In the genomic region with DNA sequence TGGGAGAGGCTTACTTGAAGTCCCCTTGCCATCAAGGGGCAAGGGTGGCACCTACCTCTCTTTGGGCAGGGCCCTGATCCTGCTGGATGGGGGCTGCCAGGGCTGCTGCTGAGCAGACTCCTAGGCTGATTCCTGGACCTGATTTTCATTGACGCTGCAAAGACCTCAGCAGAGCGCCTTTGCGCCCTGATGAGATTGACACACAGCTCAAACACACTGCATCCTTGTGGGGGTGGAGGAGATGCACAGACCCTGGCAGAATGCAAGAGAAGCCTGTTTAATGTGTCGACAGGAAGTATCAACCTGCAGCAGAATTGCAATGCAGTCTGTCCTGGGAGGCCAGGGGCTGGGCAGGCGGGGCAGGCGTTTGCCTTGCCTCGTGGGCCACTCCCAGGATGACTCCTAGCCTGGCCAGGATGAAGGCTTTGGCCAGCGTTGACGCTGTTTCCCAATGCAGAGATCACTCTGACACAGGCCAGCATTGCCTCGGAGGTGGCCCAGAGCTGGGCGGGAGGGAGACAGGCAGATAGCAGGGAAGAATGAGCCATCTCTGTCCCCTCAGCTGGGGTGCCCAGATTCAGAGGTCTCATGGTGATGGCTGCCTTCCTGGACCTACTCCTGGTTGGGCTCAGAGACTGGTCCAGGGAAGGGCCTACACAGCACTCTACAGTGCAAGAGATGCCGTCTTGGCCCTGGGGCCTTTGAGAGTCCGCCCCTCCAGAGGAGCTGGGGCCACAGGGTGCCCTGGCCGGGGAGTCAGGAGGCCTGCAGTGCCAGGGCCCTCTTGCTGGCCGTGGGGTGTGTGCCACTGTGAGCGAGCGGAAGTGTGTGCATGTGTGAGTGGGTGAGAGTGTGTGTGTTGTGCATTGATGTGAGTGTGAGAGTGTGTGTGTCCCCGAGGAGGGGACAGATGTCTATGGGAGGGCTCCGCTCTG, we compare ENCODE assay signal across 20 cellular contexts.
DNase-seq lines count a peak whose midpoint lies in the region; ATAC-seq, FAIRE-seq and TF ChIP-seq lines count a peak whose summit lies in the region.
"Had no signal": no experiment of that assay in that cellular context is flagged by ENCODE, and none has a peak within 500 bp of the region (broad histone marks: within the 10 kb centered on the region; RNA-seq: fewer than 3 reads in every experiment).

No MANE protein-coding gene starts in this region.

- H3K36me3 ChIP-seq in left ventricle myocardium inferior = peaks cover 3% of the 10 kb centered on the region
- no peaks in the 10 kb centered on the region for H3K36me3 ChIP-seq in H1 (ENCODE audit: control insufficient read depth in 2 of 4, insufficient read depth in 4 of 4, low read length in 3 of 4)
- no peaks in the 10 kb centered on the region for H3K36me3 ChIP-seq in neuronal stem cell (replicated peaks in 1 of 2; ENCODE audit: control insufficient read depth in 2 of 2, insufficient read depth in 2 of 2, low read length in 2 of 2)
- H3K36me3 ChIP-seq in upper lobe of left lung = no peaks in the 10 kb centered on the region
- H3K36me3 ChIP-seq: right lobe of liver, thoracic aorta had no signal

- H2BK120ac ChIP-seq in H1 (replicated peaks; ENCODE audit: low read depth, low read length) (no peak overlapping the region), neuronal stem cell (ENCODE audit: low read depth, low read length) (no peak overlapping the region)

- H3K27me3 ChIP-seq in left ventricle myocardium inferior (ENCODE audit: low read depth) = peaks cover 11% of the 10 kb centered on the region
- H3K27me3 ChIP-seq in H1 (replicated peaks in 1 of 4; ENCODE audit: control insufficient read depth in 3 of 4, extremely low read depth in 1 of 4, insufficient read depth in 3 of 4, low read length in 3 of 4) = no peaks in the 10 kb centered on the region
- no peaks in the 10 kb centered on the region for H3K27me3 ChIP-seq in neuronal stem cell (ENCODE audit: control insufficient read depth in 3 of 3, insufficient read depth in 3 of 3, low read depth in 1 of 3, low read length in 3 of 3)
- H3K27me3 ChIP-seq in upper lobe of left lung = no peaks in the 10 kb centered on the region
- H3K27me3 ChIP-seq: right lobe of liver had no signal

- H3K27ac ChIP-seq in left ventricle myocardium inferior (replicated peaks) (no peak overlapping the region), H1 (ENCODE audit: low read depth, low read length) (no peak overlapping the region), neuronal stem cell (replicated peaks; ENCODE audit: low read length) (no peak overlapping the region), upper lobe of left lung (no peak overlapping the region)
- H3K27ac ChIP-seq: GM23248, right lobe of liver, thoracic aorta had no signal

- H2BK15ac ChIP-seq in H1 (ENCODE audit: low read length) = no peak overlapping the region
- H2BK15ac ChIP-seq in neuronal stem cell (ENCODE audit: low read length) = peak overlapping the region; percentile 75

- intact Hi-C loops in Right ventricle myocardium inferior (cut with DNase I) = no loop called here
- intact Hi-C loops in left ventricle myocardium inferior (cut with micrococcal nuclease) = no loop called here

- H3K4me1 ChIP-seq in left ventricle myocardium inferior (no peaks in the 10 kb centered on the region), H1 (replicated peaks in 1 of 4; ENCODE audit: control insufficient read depth in 3 of 4, insufficient read depth in 4 of 4, low read length in 3 of 4) (no peaks in the 10 kb centered on the region; a peak in 1 of 7 replicates), neuronal stem cell (ENCODE audit: control insufficient read depth in 2 of 2, insufficient read depth in 1 of 2, low read depth in 1 of 2, low read length in 2 of 2) (no peaks in the 10 kb centered on the region), upper lobe of left lung (no peaks in the 10 kb centered on the region)
- H3K4me1 ChIP-seq: right lobe of liver had no signal

- DNase-seq in Right ventricle myocardium inferior (ENCODE audit: missing footprints) (peak; percentile 68), left ventricle myocardium inferior (no peak), H1 (ENCODE audit: low read depth in 1 of 2, low spot score in 2 of 2) (peak in 1 of 2 experiments; percentile 27), neuronal stem cell (ENCODE audit: low spot score) (no peak), upper lobe of left lung (peak in 1 of 2 donors; percentile 12), hippocampal formation (lab: John Stamatoyannopoulos, UW) (no peak), NCI-H524 (lab: John Stamatoyannopoulos, UW) (no peak)
- DNase-seq: activated CD4-positive, alpha-beta T cell treated with anti-CD3 and anti-CD28 coated beads, Interleukin-2, amount 50 U/mL, for 48 hours; CD4-positive, alpha-beta T cell; GM23248; KBM-7; NCI-H187; NCI-H82; OCI-M1; T-helper 2 cell had no signal

- H2AFZ ChIP-seq in H1 (ENCODE audit: low read length) = no peak overlapping the region
- no peak overlapping the region for H2AFZ ChIP-seq in neuronal stem cell (ENCODE audit: low read length)
- H2AFZ ChIP-seq: GM23248 had no signal

- H3K18ac ChIP-seq in H1 (ENCODE audit: extremely low read depth, low read length) (no peak overlapping the region), neuronal stem cell (ENCODE audit: low read length) (peak overlapping the region; percentile 13)

- H3K4me2 ChIP-seq in H1 (ENCODE audit: insufficient read depth in 1 of 2, low read depth in 2 of 2, low read length in 2 of 2) (no peak overlapping the region), neuronal stem cell (ENCODE audit: insufficient read depth, low read length, poor library complexity, severe bottlenecking) (no peak overlapping the region)

- no peak overlapping the region for H3K14ac ChIP-seq in H1 (ENCODE audit: insufficient read length)
- peak overlapping the region; percentile 47 for H3K14ac ChIP-seq in neuronal stem cell (ENCODE audit: low read length)

- 90% methylated on average over 19 of the region's 19 CpGs; no CpG with 5 or more reads in 1 of the 2 experiments for WGBS in H1 (ENCODE audit: extremely low coverage in 1 of 2, insufficient coverage in 1 of 2, insufficient read length in 1 of 2, insufficient replicate concordance in 2 of 2, low coverage in 1 of 2, low lambda C conversion rate in 2 of 2, missing lambda C conversion rate in 1 of 2), 2 experiments
- no CpG with 5 or more reads among the region's 19 CpGs for WGBS in neuronal stem cell (ENCODE audit: extremely low coverage in 2 of 2, insufficient read length in 2 of 2, insufficient replicate concordance in 1 of 2), 2 donors
- WGBS in upper lobe of left lung, 2 donors = 81 to 87% methylated on average over 12 to 19 of the region's 19 CpGs

- no peak overlapping the region for H3K9ac ChIP-seq in H1 (replicated peaks in 1 of 4; ENCODE audit: extremely low read depth in 1 of 4, low read depth in 3 of 4, low read length in 3 of 4)
- H3K9ac ChIP-seq in neuronal stem cell (ENCODE audit: low read depth, low read length, poor library complexity) = peak overlapping the region; percentile 63
- H3K9ac ChIP-seq: GM23248 had no signal

- no peak overlapping the region for H3K4ac ChIP-seq in H1 (replicated peaks; ENCODE audit: insufficient read length, low read depth, low read length)
- H3K4ac ChIP-seq in neuronal stem cell (ENCODE audit: low read length) = no peak overlapping the region

- no peak overlapping the region for H2BK20ac ChIP-seq in H1 (ENCODE audit: low read length)

- H3K23me2 ChIP-seq in H1 (ENCODE audit: low read depth, low read length) = no peaks in the 10 kb centered on the region

- no peak for FAIRE-seq in H1 (lab: Jason Lieb, UNC)
- FAIRE-seq: G401.6 had no signal

- TF ChIP-seq POLR2A in H1 (IDR thresholded peaks at IDR 0.05; ENCODE audit: control extremely low read depth in 1 of 2, low read depth in 2 of 2, low read length in 2 of 2) = no peak
- no peak for TF ChIP-seq POLR2A in upper lobe of left lung (IDR thresholded peaks at IDR 0.05)

- no peak overlapping the region for H3K56ac ChIP-seq in H1 (replicated peaks; ENCODE audit: insufficient read length, low read depth, low read length)

- no peaks in the 10 kb centered on the region for H4K20me1 ChIP-seq in H1 (replicated peaks in 1 of 2; ENCODE audit: control insufficient read depth in 1 of 2, insufficient read depth in 2 of 2, low read length in 2 of 2)

- H3K9me3 ChIP-seq in left ventricle myocardium inferior (replicated peaks) (peaks cover 31% of the 10 kb centered on the region), H1 (ENCODE audit: insufficient read depth in 2 of 2, low read depth in 1 of 2, low read length in 1 of 2) (peaks cover 12 to 18% of the 10 kb centered on the region in 2 experiments; a peak in 3 of 4 replicates), neuronal stem cell (replicated peaks in 1 of 2; ENCODE audit: control insufficient read depth in 2 of 2, insufficient read depth in 1 of 2, low read depth in 1 of 2, low read length in 2 of 2) (peaks cover 8 to 9% of the 10 kb centered on the region in 2 donors), upper lobe of left lung (peaks cover 0 to 18% (median 7%) of the 10 kb centered on the region in 4 donors)
- H3K9me3 ChIP-seq: right lobe of liver had no signal

- H3K4me3 ChIP-seq in left ventricle myocardium inferior (no peak overlapping the region), H1 (ENCODE audit: extremely low read depth in 1 of 4, insufficient read depth in 2 of 4, low read depth in 3 of 4, low read length in 4 of 4) (no peak overlapping the region), neuronal stem cell (ENCODE audit: low read length in 2 of 2) (no peak overlapping the region), upper lobe of left lung (no peak overlapping the region)
- H3K4me3 ChIP-seq: GM23248, right lobe of liver, thoracic aorta had no signal

- H3K23ac ChIP-seq in H1 (ENCODE audit: insufficient read length) (no peak overlapping the region), neuronal stem cell (ENCODE audit: low read depth, low read length, poor library complexity) (no peak overlapping the region)

- H3K79me1 ChIP-seq in H1 (ENCODE audit: low read depth, low read length) (no peaks in the 10 kb centered on the region), neuronal stem cell (ENCODE audit: low read depth, low read length) (no peaks in the 10 kb centered on the region)

- TF ChIP-seq EP300 in H1 (IDR thresholded peaks at IDR 0.05; ENCODE audit: borderline replicate concordance in 1 of 2, low read depth in 2 of 2, low read length in 2 of 2) (no peak), upper lobe of left lung (IDR thresholded peaks at IDR 0.05) (no peak)

- peak overlapping the region; percentile 40 for H4K91ac ChIP-seq in H1 (replicated peaks; ENCODE audit: insufficient read length, low read length)
- no peak overlapping the region for H4K91ac ChIP-seq in neuronal stem cell (ENCODE audit: low read depth, low read length, poor library complexity)

- POLR2A ChIA-PET in H1 (lab: Charles Lee; ENCODE audit: partially characterized antibody) = no interaction called here

- no peak overlapping the region for H4K5ac ChIP-seq in H1 (ENCODE audit: insufficient read length, low read depth, low read length)

- no peak for TF ChIP-seq CTCF in left ventricle myocardium inferior (IDR thresholded peaks at IDR 0.05; ENCODE audit: borderline replicate concordance)
- no peak for TF ChIP-seq CTCF in H1 (IDR thresholded peaks at IDR 0.05; ENCODE audit: control extremely low read depth in 1 of 3, insufficient read depth in 1 of 3, low read depth in 1 of 3, low read length in 3 of 3)
- TF ChIP-seq CTCF in upper lobe of left lung (IDR thresholded peaks at IDR 0.05) = no peak

- H2AK5ac ChIP-seq in H1 (ENCODE audit: low read depth, low read length) (no peak overlapping the region), neuronal stem cell (ENCODE audit: low read depth, low read length) (no peak overlapping the region)

- peak overlapping the region; percentile 68; the same call in 1 of the 2 replicates for H4K8ac ChIP-seq in H1 (ENCODE audit: extremely low read depth, insufficient read depth, low read length)
- H4K8ac ChIP-seq in neuronal stem cell (ENCODE audit: low read depth, low read length) = no peak overlapping the region

- no peaks in the 10 kb centered on the region for H3K79me2 ChIP-seq in H1 (ENCODE audit: control insufficient read depth in 1 of 2, insufficient read depth in 2 of 2, low read length in 2 of 2)

- H2BK5ac ChIP-seq in H1 (ENCODE audit: low read depth, low read length) = no peak overlapping the region
- H2BK5ac ChIP-seq in neuronal stem cell (ENCODE audit: low read length) = peak overlapping the region; percentile 13

- H2BK12ac ChIP-seq in H1 (ENCODE audit: low read depth, low read length) (no peak overlapping the region), neuronal stem cell (ENCODE audit: low read length) (no peak overlapping the region)

- TF ChIP-seq RAD21 in H1 (IDR thresholded peaks at IDR 0.05 in 1 of 2, conservative IDR thresholded peaks at IDR 0.05 in 1 of 2; ENCODE audit: low read depth in 2 of 2, low read length in 2 of 2) = no peak

- CTCF ChIA-PET in H1 (lab: Charles Lee; ENCODE audit: partially characterized antibody) = no interaction called here

- no peak for ATAC-seq in Right ventricle myocardium inferior
- ATAC-seq in upper lobe of left lung (ENCODE audit: low FRiP score in 2 of 2) = peak; percentile 6 to 14
- ATAC-seq in GM21381 (IDR thresholded peaks at IDR 0.05; ENCODE audit: unreplicated experiment) = no peak
- ATAC-seq: activated naive CD4-positive, alpha-beta T cell treated with anti-CD3 and anti-CD28 coated beads, Interleukin-2, amount 50 U/mL, for 72 hours had no signal

Comparison
In these comparisons a context has a peak if more than half of its experiments do, and no peak if none do; other contexts are left out.
1. ATAC-seq: peak in upper lobe of left lung (2 of 2); none in Right ventricle myocardium inferior (single experiment) and GM21381 (single experiment).